In genomic region chr16:50372611-50373344, GRCh38 we compare ENCODE assay signal across 12 cellular contexts. TPM values are rescaled to one million over a fixed set of nuclear protein-coding genes. Genes with fewer than 3 reads are reported as not detected.
DNase-seq lines count a peak whose midpoint lies in the region; ATAC-seq and TF ChIP-seq lines count a peak whose summit lies in the region.
"Had no signal": no experiment of that assay in that cellular context is flagged by ENCODE, and none has a peak within 500 bp of the region (broad histone marks: within the 10 kb centered on the region; RNA-seq: fewer than 3 reads in every experiment).

No MANE protein-coding gene starts in this region.

- CTCF ChIA-PET in HEK293 (lab: Yijun Ruan, JAX) = interaction anchor here (2.2 kb wide), 1 partner anchor 292 kb away, joined by 7 read pairs; no protein-coding TSS in a partner anchor

- H3K27ac ChIP-seq in HEK293 (ENCODE audit: extremely low read depth, low read depth, low read length) = no peak overlapping the region
- peak overlapping the region in 32 of 59 donors; percentile 5 to 82 (median 40) for H3K27ac ChIP-seq in dorsolateral prefrontal cortex
- H3K27ac ChIP-seq: spleen had no signal

- no peaks in the 10 kb centered on the region for H3K4me1 ChIP-seq in HEK293 (ENCODE audit: control insufficient read depth, insufficient read depth, low read length)

- H3K4me3 ChIP-seq in HEK293 (ENCODE audit: low read depth, low read length) (no peak overlapping the region), dorsolateral prefrontal cortex (no peak overlapping the region)
- H3K4me3 ChIP-seq: spleen, upper lobe of left lung had no signal

- ATAC-seq in GM18868 (IDR thresholded peaks at IDR 0.05; ENCODE audit: unreplicated experiment) = no peak

- TF ChIP-seq CTCF in HEK293 (tag by site-specific recombination; IDR thresholded peaks at IDR 0.05) = no peak
- TF ChIP-seq CTCF in dorsolateral prefrontal cortex (IDR thresholded peaks at IDR 0.05 in 54 of 56, conservative IDR thresholded peaks at IDR 0.05 in 2 of 56; ENCODE audit: low read depth in 1 of 56, partially characterized antibody in 56 of 56) = peak in 2 of 56 donors; percentile 7 to 10

- H3K9me3 ChIP-seq in HEK293 (ENCODE audit: control insufficient read depth, insufficient read depth, low read depth, low read length) = no peaks in the 10 kb centered on the region
- H3K9me3 ChIP-seq: spleen, upper lobe of left lung had no signal

- H3K36me3 ChIP-seq in HEK293 (ENCODE audit: control insufficient read depth in 2 of 2, insufficient read depth in 1 of 2, low read length in 2 of 2) = no peaks in the 10 kb centered on the region
- H3K36me3 ChIP-seq: spleen, upper lobe of left lung had no signal

- POLR2A ChIA-PET in HEK293 (lab: Yijun Ruan, JAX) = no interaction called here

- H3K27me3 ChIP-seq in dorsolateral prefrontal cortex = no peaks in the 10 kb centered on the region
- H3K27me3 ChIP-seq: spleen, upper lobe of left lung had no signal

- intact Hi-C loops in dorsolateral prefrontal cortex (cut with DNase I) = loop anchor here (2.0 to 10.0 kb wide), 9 partner anchors 95 to 1612 kb away; partner anchors contain the start of gene CYLD (in 1 of the 2)

- DNase-seq in AG08396 (ENCODE audit: low spot score) (peak; percentile 63), dorsolateral prefrontal cortex (peak in 4 of 10 donors; percentile 24 to 58 (median 38)), midbrain (lab: John Stamatoyannopoulos, UW) (peak; percentile 14), COR-L47 (lab: John Stamatoyannopoulos, UW) (no peak), activated T-cell treated with anti-CD3 and anti-CD28 coated beads for 4 hours (no peak), GM19238 (ENCODE audit: insufficient read length, low spot score) (no peak)
- DNase-seq: activated CD4-positive, alpha-beta T cell treated with anti-CD3 and anti-CD28 coated beads, Interleukin-2, amount 50 U/mL, for 1 hour; DMS79 treated with DMSO at 0.1 percent for 48 hours; spleen had no signal

TF ChIP-seq in HEK293, 187 proteins besides CTCF, POLR2A, EP300 and RAD21:
- no peak for TF ChIP-seq ZNF10 (tag by site-specific recombination; IDR thresholded peaks at IDR 0.05)
- peak; percentile 63 for TF ChIP-seq ZIC2 (tag by site-specific recombination; IDR thresholded peaks at IDR 0.05)
TF ChIP-seq in HEK293: peak in this region for 1.

RNA-seq across cellular contexts. Expression of gene BRD7, which starts 4.0 kb away (rescaled TPM):
- total RNA-seq in dorsolateral prefrontal cortex = 10 to 100 TPM; 39.0 to 87.8 (median 53.4) TPM

Comparison
In these comparisons a context has a peak if more than half of its experiments do, and no peak if none do; other contexts are left out.
1. DNase-seq: peak in AG08396 (single experiment) and midbrain (single experiment); none in COR-L47 (single experiment), activated T-cell treated with anti-CD3 and anti-CD28 coated beads for 4 hours (single experiment) and GM19238 (single experiment).